In the genomic region with DNA sequence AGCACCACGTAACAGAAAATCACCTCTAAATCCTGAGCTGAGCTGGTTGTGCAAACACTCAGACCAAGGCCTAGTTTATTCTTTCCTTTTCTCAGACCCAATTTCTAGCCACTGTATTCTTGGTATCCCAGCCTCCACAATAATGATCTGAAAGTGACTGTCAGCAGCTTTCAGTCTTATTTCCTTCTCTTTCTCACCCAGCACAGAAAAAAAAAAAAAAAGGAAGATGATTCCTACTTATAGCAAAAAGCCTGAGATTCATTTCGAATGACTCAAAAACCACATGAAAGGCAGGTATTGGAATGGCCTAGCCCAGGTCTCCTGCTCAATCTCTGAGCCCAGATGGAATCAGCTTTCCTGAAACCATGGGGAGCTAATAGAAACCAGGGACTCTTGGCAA, we compare ENCODE assay signal across 20 cellular contexts.
DNase-seq lines count a peak whose midpoint lies in the region; FAIRE-seq and TF ChIP-seq lines count a peak whose summit lies in the region.
"Had no signal": no experiment of that assay in that cellular context is flagged by ENCODE, and none has a peak within 500 bp of the region (broad histone marks: within the 10 kb centered on the region; RNA-seq: fewer than 3 reads in every experiment).

No MANE protein-coding gene starts in this region.

- intact Hi-C loops in activated CD4-positive, alpha-beta T cell treated with anti-CD3 and anti-CD28 coated beads, Interleukin-2, amount 10 ng/mL, durations not matched to agents 24 days and 14 days (cut with micrococcal nuclease) = no loop called here
- intact Hi-C loops in thyroid gland (cut with DNase I) = no loop called here

- peak overlapping the region; percentile 13 for H3K4me2 ChIP-seq in astrocyte (ENCODE audit: low read length)

- no peaks in the 10 kb centered on the region for H3K79me2 ChIP-seq in astrocyte (ENCODE audit: insufficient read depth, low read length)

- no peak overlapping the region for H3K9ac ChIP-seq in astrocyte (ENCODE audit: low read length)

- DNase-seq in A172 (ENCODE audit: low spot score) (peak; percentile 16), HT1080 (ENCODE audit: low read depth) (peak; percentile 86), astrocyte (ENCODE audit: low read depth) (peak; percentile 43), islet precursor cell (peak; percentile 87), thyroid gland (no peak), nucleus accumbens (lab: John Stamatoyannopoulos, UW) (no peak)
- no peak for DNase-seq in activated CD4-positive, alpha-beta T cell treated with anti-CD3 and anti-CD28 coated beads, Interleukin-2, amount 10 ng/mL, durations not matched to agents 24 days and 14 days
- no peak for DNase-seq in stimulated activated CD4-positive, alpha-beta T cell treated with anti-CD3 and anti-CD28 coated beads, Interleukin-4, amount 100 ng/mL, for 24 hours
- DNase-seq: activated B cell treated with CpG ODN at 0.5 μM for 24 hours; activated CD8-positive, alpha-beta T cell treated with anti-CD3 and anti-CD28 coated beads, Interleukin-2, amount 10 ng/mL, durations not matched to agents 7 days and 5 days; activated naive CD8-positive, alpha-beta T cell treated with anti-CD3 and anti-CD28 coated beads for 36 hours; activated T-cell treated with anti-CD3 and anti-CD28 coated beads, Interleukin-2, amount 50 U/mL, for 72 hours; esophagus squamous epithelium; head of caudate nucleus; NCI-H1694 treated with DMSO at 0.1 percent for 48 hours; retina; stimulated activated naive CD4-positive, alpha-beta T cell treated with Interleukin-2 at 50 U/mL for 16 hours; T-helper 2 cell; transverse colon had no signal

- TF ChIP-seq POLR2A in thyroid gland (IDR thresholded peaks at IDR 0.05) = no peak

- peak overlapping the region; percentile 29 for H3K27ac Mint-ChIP-seq in astrocyte (ENCODE audit: unreplicated experiment)
- no peak overlapping the region for H3K27ac Mint-ChIP-seq in activated CD4-positive, alpha-beta T cell treated with anti-CD3 and anti-CD28 coated beads, Interleukin-2, amount 10 ng/mL, durations not matched to agents 24 days and 14 days
- H3K27ac Mint-ChIP-seq: activated B cell treated with CpG ODN at 0.5 μM for 24 hours; activated CD8-positive, alpha-beta T cell treated with anti-CD3 and anti-CD28 coated beads, Interleukin-2, amount 10 ng/mL, durations not matched to agents 7 days and 5 days; activated naive CD8-positive, alpha-beta T cell treated with anti-CD3 and anti-CD28 coated beads for 36 hours; activated T-cell treated with anti-CD3 and anti-CD28 coated beads, Interleukin-2, amount 50 U/mL, for 72 hours; mesothelial cell of epicardium had no signal

- no peak overlapping the region for H3K4me3 ChIP-seq in astrocyte (ENCODE audit: insufficient read depth, low read depth, low read length)
- H3K4me3 ChIP-seq in thyroid gland (replicated peaks in 1 of 3) = no peak overlapping the region
- H3K4me3 ChIP-seq: esophagus squamous epithelium, transverse colon had no signal

- peaks cover 11% of the 10 kb centered on the region for H3K4me1 Mint-ChIP-seq in astrocyte (ENCODE audit: low read depth, unreplicated experiment)
- no peaks in the 10 kb centered on the region for H3K4me1 Mint-ChIP-seq in activated CD4-positive, alpha-beta T cell treated with anti-CD3 and anti-CD28 coated beads, Interleukin-2, amount 10 ng/mL, durations not matched to agents 24 days and 14 days
- H3K4me1 Mint-ChIP-seq: activated B cell treated with CpG ODN at 0.5 μM for 24 hours had no signal

- H4K20me1 ChIP-seq in astrocyte (ENCODE audit: insufficient read depth, low read length) = no peaks in the 10 kb centered on the region

- H3K27me3 ChIP-seq in astrocyte (ENCODE audit: insufficient read depth, low read length) = no peaks in the 10 kb centered on the region
- H3K27me3 ChIP-seq in thyroid gland = no peaks in the 10 kb centered on the region
- H3K27me3 ChIP-seq: esophagus squamous epithelium, transverse colon had no signal

- H3K4me3 Mint-ChIP-seq in astrocyte (ENCODE audit: unreplicated experiment) = no peak overlapping the region
- no peak overlapping the region for H3K4me3 Mint-ChIP-seq in activated CD4-positive, alpha-beta T cell treated with anti-CD3 and anti-CD28 coated beads, Interleukin-2, amount 10 ng/mL, durations not matched to agents 24 days and 14 days
- H3K4me3 Mint-ChIP-seq: activated B cell treated with CpG ODN at 0.5 μM for 24 hours; activated CD8-positive, alpha-beta T cell treated with anti-CD3 and anti-CD28 coated beads, Interleukin-2, amount 10 ng/mL, durations not matched to agents 7 days and 5 days; activated naive CD8-positive, alpha-beta T cell treated with anti-CD3 and anti-CD28 coated beads for 36 hours; activated T-cell treated with anti-CD3 and anti-CD28 coated beads, Interleukin-2, amount 50 U/mL, for 72 hours; mesothelial cell of epicardium had no signal

- H3K36me3 ChIP-seq in astrocyte (ENCODE audit: insufficient read depth, low read length) = no peaks in the 10 kb centered on the region
- no peaks in the 10 kb centered on the region for H3K36me3 ChIP-seq in thyroid gland
- H3K36me3 ChIP-seq: esophagus squamous epithelium, transverse colon had no signal

- H3K9me3 ChIP-seq in astrocyte (ENCODE audit: insufficient read depth, low read depth, low read length) (no peaks in the 10 kb centered on the region), thyroid gland (no peaks in the 10 kb centered on the region)
- H3K9me3 ChIP-seq: esophagus squamous epithelium, transverse colon had no signal

- H3K36me3 Mint-ChIP-seq in astrocyte (ENCODE audit: low read depth, unreplicated experiment) = no peaks in the 10 kb centered on the region
- H3K36me3 Mint-ChIP-seq in activated CD4-positive, alpha-beta T cell treated with anti-CD3 and anti-CD28 coated beads, Interleukin-2, amount 10 ng/mL, durations not matched to agents 24 days and 14 days (ENCODE audit: low read depth) = no peaks in the 10 kb centered on the region
- H3K36me3 Mint-ChIP-seq: activated naive CD8-positive, alpha-beta T cell treated with anti-CD3 and anti-CD28 coated beads for 36 hours; mesothelial cell of epicardium had no signal

- no peaks in the 10 kb centered on the region for H3K27me3 Mint-ChIP-seq in astrocyte (ENCODE audit: low read depth, unreplicated experiment)
- no peaks in the 10 kb centered on the region for H3K27me3 Mint-ChIP-seq in activated CD4-positive, alpha-beta T cell treated with anti-CD3 and anti-CD28 coated beads, Interleukin-2, amount 10 ng/mL, durations not matched to agents 24 days and 14 days
- H3K27me3 Mint-ChIP-seq: activated B cell treated with CpG ODN at 0.5 μM for 24 hours; activated naive CD8-positive, alpha-beta T cell treated with anti-CD3 and anti-CD28 coated beads for 36 hours had no signal

- 51% methylated on average over 2 of the region's 2 CpGs for WGBS in thyroid gland, 2 donors

- H3K4me1 ChIP-seq in astrocyte (ENCODE audit: insufficient read depth, low read length) (no peaks in the 10 kb centered on the region), thyroid gland (no peaks in the 10 kb centered on the region)
- H3K4me1 ChIP-seq: esophagus squamous epithelium, transverse colon had no signal

- H2AFZ ChIP-seq in astrocyte (ENCODE audit: low read depth, low read length) = no peak overlapping the region

- TF ChIP-seq CTCF in astrocyte (IDR thresholded peaks at IDR 0.05; ENCODE audit: insufficient read depth, low read depth, low read length) (no peak), thyroid gland (IDR thresholded peaks at IDR 0.05) (no peak)

- no peak for FAIRE-seq in astrocyte (lab: Jason Lieb, UNC)

- H3K27ac ChIP-seq in astrocyte (ENCODE audit: low read depth, low read length) (no peak overlapping the region), thyroid gland (no peak overlapping the region)
- H3K27ac ChIP-seq: esophagus squamous epithelium, transverse colon had no signal

- H3K9me3 Mint-ChIP-seq in astrocyte (ENCODE audit: unreplicated experiment) = no peaks in the 10 kb centered on the region
- H3K9me3 Mint-ChIP-seq in activated CD4-positive, alpha-beta T cell treated with anti-CD3 and anti-CD28 coated beads, Interleukin-2, amount 10 ng/mL, durations not matched to agents 24 days and 14 days = no peaks in the 10 kb centered on the region
- H3K9me3 Mint-ChIP-seq: activated naive CD8-positive, alpha-beta T cell treated with anti-CD3 and anti-CD28 coated beads for 36 hours had no signal

Comparison
In these comparisons a context has a peak if more than half of its experiments do, and no peak if none do; other contexts are left out.
1. DNase-seq: peak in A172 (single experiment), HT1080 (single experiment), astrocyte (single experiment) and islet precursor cell (single experiment); none in activated CD4-positive, alpha-beta T cell treated with anti-CD3 and anti-CD28 coated beads, Interleukin-2, amount 10 ng/mL, durations not matched to agents 24 days and 14 days (single experiment), thyroid gland (0 of 2), stimulated activated CD4-positive, alpha-beta T cell treated with anti-CD3 and anti-CD28 coated beads, Interleukin-4, amount 100 ng/mL, for 24 hours (single experiment) and nucleus accumbens (0 of 56).